9 cellular contexts compared by ENCODE assay signal in the genomic region with DNA sequence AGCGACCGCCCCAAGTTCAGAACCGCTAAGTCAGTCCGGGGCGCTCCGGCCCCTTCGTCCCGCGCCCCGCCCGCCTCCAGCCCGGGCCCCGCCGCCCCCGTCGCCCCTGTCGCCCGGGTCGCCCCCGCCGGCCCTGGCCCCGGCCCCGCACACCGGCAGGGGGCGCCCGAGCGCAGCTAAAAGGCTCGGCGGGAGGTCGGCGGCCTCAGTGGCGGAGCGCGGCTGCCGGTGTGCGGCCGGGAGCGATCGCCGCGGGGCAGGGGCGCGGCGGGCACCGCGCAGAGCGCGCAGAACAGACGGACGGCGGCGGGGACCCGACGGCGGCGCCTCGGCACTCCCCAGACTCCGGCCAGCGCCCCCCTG. TPM values are rescaled to one million over a fixed set of nuclear protein-coding genes. Genes with fewer than 3 reads are reported as not detected.
A peak's percentile ranks its signal among the peaks of the same experiment; 100 is the strongest.
DNase-seq lines count a peak whose midpoint lies in the region; ATAC-seq and TF ChIP-seq lines count a peak whose summit lies in the region.
"Had no signal": no experiment of that assay in that cellular context is flagged by ENCODE, and none has a peak within 500 bp of the region (broad histone marks: within the 10 kb centered on the region; RNA-seq: fewer than 3 reads in every experiment).

A gene (plus strand): TSS at position 208 of the 363 bp plus-strand sequence. CDS start 197 bp downstream, outside the sequence.

- H3K27ac ChIP-seq in BLaER1 = no peak within 1 kb of the TSS
- H3K27ac ChIP-seq in OCI-LY7 (ENCODE audit: low read depth, low read length, poor library complexity, severe bottlenecking) = no peak within 1 kb of the TSS

- peaks cover 8% of the 10 kb centered on the region for H3K4me1 Mint-ChIP-seq in MCF 10A (ENCODE audit: insufficient read depth, unreplicated experiment)
- H3K4me1 Mint-ChIP-seq in stimulated activated effector memory CD8-positive, alpha-beta T cell treated with anti-CD3 and anti-CD28 coated beads, Interleukin-12 subunit alpha, Interleukin-12 subunit beta, amount 100 ng/mL, for 72 hours = peaks cover 22% of the 10 kb centered on the region

- H3K9me3 Mint-ChIP-seq in MCF 10A (ENCODE audit: unreplicated experiment) = no peaks in the 10 kb centered on the region
- no peaks in the 10 kb centered on the region for H3K9me3 Mint-ChIP-seq in stimulated activated effector memory CD8-positive, alpha-beta T cell treated with anti-CD3 and anti-CD28 coated beads, Interleukin-12 subunit alpha, Interleukin-12 subunit beta, amount 100 ng/mL, for 72 hours

- H3K4me1 ChIP-seq in BLaER1 (peaks cover 24% of the 10 kb centered on the region), OCI-LY7 (ENCODE audit: insufficient read depth, low read length, poor library complexity, severe bottlenecking) (no peaks in the 10 kb centered on the region)

- no TSS peak for BruUV-seq in OCI-LY7 (replicated peaks; lab: Mats Ljungman, UMichigan)
- BruUV-seq in MCF 10A (replicated peaks; lab: Mats Ljungman, UMichigan) = no TSS peak

- POLR2A ChIA-PET in OCI-LY7 (lab: Charles Lee) = no interaction called here
- POLR2A ChIA-PET in MCF 10A (lab: Yijun Ruan, JAX) = no interaction called here

- H2AFZ ChIP-seq in OCI-LY7 (ENCODE audit: low read length) = no peak within 1 kb of the TSS

- no peak within 1 kb of the TSS for H3K27ac Mint-ChIP-seq in MCF 10A (ENCODE audit: low read depth, unreplicated experiment)
- H3K27ac Mint-ChIP-seq in stimulated activated effector memory CD8-positive, alpha-beta T cell treated with anti-CD3 and anti-CD28 coated beads, Interleukin-12 subunit alpha, Interleukin-12 subunit beta, amount 100 ng/mL, for 72 hours = no peak within 1 kb of the TSS

- peak; percentile 59 for DNase-seq in OCI-LY7 (ENCODE audit: low spot score)
- no peak for DNase-seq in MCF 10A (ENCODE audit: unreplicated experiment)
- peak in 1 of 2 donors; percentile 61 for DNase-seq in left colon
- DNase-seq in stimulated activated effector memory CD8-positive, alpha-beta T cell treated with anti-CD3 and anti-CD28 coated beads, Interleukin-12 subunit alpha, Interleukin-12 subunit beta, amount 100 ng/mL, for 72 hours (ENCODE audit: low spot score in 2 of 2) = peak; percentile 74 to 79
- DNase-seq in NCI-H446 (lab: John Stamatoyannopoulos, UW) = no peak

- H3K4me3 Mint-ChIP-seq in MCF 10A (ENCODE audit: unreplicated experiment) = no peak within 1 kb of the TSS
- H3K4me3 Mint-ChIP-seq in stimulated activated effector memory CD8-positive, alpha-beta T cell treated with anti-CD3 and anti-CD28 coated beads, Interleukin-12 subunit alpha, Interleukin-12 subunit beta, amount 100 ng/mL, for 72 hours = peak within 1 kb of the TSS; percentile 70

- peaks cover 83% of the 10 kb centered on the region for H3K27me3 Mint-ChIP-seq in MCF 10A (ENCODE audit: insufficient read depth, unreplicated experiment)

- intact Hi-C loops in OCI-LY7 (cut with micrococcal nuclease; ENCODE audit: unreplicated experiment) = no loop called here
- intact Hi-C loops in MCF 10A (cut with micrococcal nuclease) = no loop called here
- intact Hi-C loops in left colon (cut with DNase I, micrococcal nuclease) = no loop called here

- H3K9me2 ChIP-seq in OCI-LY7 (ENCODE audit: insufficient read depth, low read length) = no peaks in the 10 kb centered on the region

- CTCF ChIA-PET in OCI-LY7 (lab: Charles Lee; ENCODE audit: unreplicated experiment) (no interaction called here), MCF 10A (lab: Yijun Ruan, JAX) (interaction anchor here (1.5 kb wide), 1 partner anchor 485 kb away, joined by 5 read pairs; no protein-coding TSS in a partner anchor)

- H4K20me1 ChIP-seq in BLaER1 (peaks cover 33% of the 10 kb centered on the region), OCI-LY7 (ENCODE audit: insufficient read depth, low read length) (no peaks in the 10 kb centered on the region)

- no peak for TF ChIP-seq CTCF in OCI-LY7 (conservative IDR thresholded peaks at IDR 0.05; ENCODE audit: low read length)
- peak; percentile 11 for TF ChIP-seq CTCF in MCF 10A (IDR thresholded peaks at IDR 0.05; ENCODE audit: unreplicated experiment)

- no peak within 1 kb of the TSS for H3K9ac ChIP-seq in BLaER1

- no peaks in the 10 kb centered on the region for H3K36me3 ChIP-seq in BLaER1
- H3K36me3 ChIP-seq in OCI-LY7 (ENCODE audit: insufficient read depth, low read length) = no peaks in the 10 kb centered on the region

- H3K79me2 ChIP-seq in OCI-LY7 (ENCODE audit: insufficient read depth, low read depth, low read length) = no peaks in the 10 kb centered on the region

- H3K27me3 ChIP-seq in BLaER1 = peaks cover 76% of the 10 kb centered on the region

- H3K4me3 ChIP-seq in BLaER1 = peak within 1 kb of the TSS; percentile 64
- peak within 1 kb of the TSS; percentile 43 for H3K4me3 ChIP-seq in OCI-LY7 (ENCODE audit: low read depth, low read length, poor library complexity, severe bottlenecking)

- peaks cover 5% of the 10 kb centered on the region for H3K36me3 Mint-ChIP-seq in MCF 10A (ENCODE audit: insufficient read depth, unreplicated experiment)
- H3K36me3 Mint-ChIP-seq in stimulated activated effector memory CD8-positive, alpha-beta T cell treated with anti-CD3 and anti-CD28 coated beads, Interleukin-12 subunit alpha, Interleukin-12 subunit beta, amount 100 ng/mL, for 72 hours = peaks cover 4% of the 10 kb centered on the region

- H3K4me2 ChIP-seq in BLaER1 (peak within 1 kb of the TSS; percentile 92), OCI-LY7 (ENCODE audit: low read length) (peak within 1 kb of the TSS; percentile 61)

- ATAC-seq in GM19463 (IDR thresholded peaks at IDR 0.05; ENCODE audit: unreplicated experiment) = peak; percentile 80
- ATAC-seq in left colon = peak; percentile 70
- ATAC-seq in stimulated activated effector memory CD8-positive, alpha-beta T cell treated with anti-CD3 and anti-CD28 coated beads, Interleukin-12 subunit alpha, Interleukin-12 subunit beta, amount 100 ng/mL, for 72 hours = peak; percentile 85
- no peak for ATAC-seq in GM21381 (IDR thresholded peaks at IDR 0.05; ENCODE audit: unreplicated experiment)

- H3K9me3 ChIP-seq in BLaER1 = no peaks in the 10 kb centered on the region
- no peaks in the 10 kb centered on the region for H3K9me3 ChIP-seq in OCI-LY7 (ENCODE audit: low read length)

RNA-seq across cellular contexts. Expression of the gene that starts here (rescaled TPM):
- 0.16 and 0.46 TPM in 2 replicates for total RNA-seq in OCI-LY7 (2014; rRNA removed; shearing (Covaris generic))
- total RNA-seq in OCI-LY7 (2022) = 16.4 and 19.9 TPM in 2 replicates
- not detected in 2 replicates for total RNA-seq in MCF 10A (2022)
- total RNA-seq in left colon = 1 to 10 TPM in 1 of 2 donors, under 1 TPM in 1; 0.21 to 1.5 TPM
- total RNA-seq: myocyte had no signal

Comparison
In these comparisons a context has a peak if more than half of its experiments do, and no peak if none do; other contexts are left out.
1. DNase-seq: peak in OCI-LY7 (single experiment) and stimulated activated effector memory CD8-positive, alpha-beta T cell treated with anti-CD3 and anti-CD28 coated beads, Interleukin-12 subunit alpha, Interleukin-12 subunit beta, amount 100 ng/mL, for 72 hours (2 of 2); none in MCF 10A (single experiment) and NCI-H446 (0 of 2).